In genomic region chr5:55841976-55842375, GRCh38 we compare ENCODE assay signal across 26 cellular contexts. TPM values are rescaled to one million over a fixed set of nuclear protein-coding genes. Genes with fewer than 3 reads are reported as not detected.
DNase-seq lines count a peak whose midpoint lies in the region; ATAC-seq, FAIRE-seq and TF ChIP-seq lines count a peak whose summit lies in the region.
"Had no signal": no experiment of that assay in that cellular context is flagged by ENCODE, and none has a peak within 500 bp of the region (broad histone marks: within the 10 kb centered on the region; RNA-seq: fewer than 3 reads in every experiment).

No MANE protein-coding gene starts in this region.

- no peaks in the 10 kb centered on the region for H3K4me1 Mint-ChIP-seq in activated T-cell treated with anti-CD3 and anti-CD28 coated beads, Interleukin-2, amount 50 U/mL, for 4 hours (ENCODE audit: low read depth)
- H3K4me1 Mint-ChIP-seq: CD14-positive monocyte; CD4-positive, alpha-beta memory T cell; CD8-positive, alpha-beta memory T cell had no signal

- FAIRE-seq in HepG2 (lab: Jason Lieb, UNC) = no peak
- FAIRE-seq in GM12878 (lab: Jason Lieb, UNC) = no peak
- FAIRE-seq: A204.1, GM12891, GM18507 had no signal

- CTCF ChIA-PET in HepG2 (lab: Yijun Ruan, JAX; ENCODE audit: low intra/inter-chr PET ratio, low total read pairs) = no interaction called here
- CTCF ChIA-PET in GM12878 (lab: Yijun Ruan, JAX) = no interaction called here

- no peaks in the 10 kb centered on the region for H3K27me3 ChIP-seq in HepG2 (ENCODE audit: control insufficient read depth in 1 of 2, insufficient read depth in 2 of 2, low read length in 2 of 2)
- no peaks in the 10 kb centered on the region for H3K27me3 ChIP-seq in right lobe of liver
- no peaks in the 10 kb centered on the region for H3K27me3 ChIP-seq in GM12878 (replicated peaks in 1 of 2; ENCODE audit: control insufficient read depth in 2 of 2, insufficient read depth in 2 of 2, low read length in 1 of 2)
- H3K27me3 ChIP-seq in adrenal gland = no peaks in the 10 kb centered on the region
- H3K27me3 ChIP-seq: BLaER1 had no signal

- no peaks in the 10 kb centered on the region for H3K9me3 ChIP-seq in HepG2 (ENCODE audit: low read length)
- no peaks in the 10 kb centered on the region for H3K9me3 ChIP-seq in right lobe of liver
- H3K9me3 ChIP-seq in GM12878 (replicated peaks; ENCODE audit: control insufficient read depth, insufficient read depth, low read length) = no peaks in the 10 kb centered on the region; the same call in 2 of the 3 replicates
- no peaks in the 10 kb centered on the region for H3K9me3 ChIP-seq in adrenal gland (replicated peaks in 1 of 3)
- H3K9me3 ChIP-seq: BE2C had no signal

- TF ChIP-seq RAD21 in HepG2 (CRISPR knock-in tag; IDR thresholded peaks at IDR 0.05) (no peak), GM12878 (IDR thresholded peaks at IDR 0.05; ENCODE audit: insufficient read depth, low read depth, low read length) (no peak)

- SMC1A ChIA-PET in GM12878 (lab: Charles Lee; ENCODE audit: uncharacterized antibody, unreplicated experiment) = no interaction called here

- H3K27ac ChIP-seq in HepG2 (ENCODE audit: extremely low read length, insufficient read depth, low read length) (no peak overlapping the region), right lobe of liver (no peak overlapping the region), GM12878 (ENCODE audit: control insufficient read depth, insufficient read depth) (no peak overlapping the region), adrenal gland (no peak overlapping the region)
- H3K27ac ChIP-seq: BLaER1 had no signal

- H3K36me3 Mint-ChIP-seq in activated T-cell treated with anti-CD3 and anti-CD28 coated beads, Interleukin-2, amount 50 U/mL, for 4 hours (ENCODE audit: insufficient read depth) = no peaks in the 10 kb centered on the region
- H3K36me3 Mint-ChIP-seq: CD4-positive, alpha-beta memory T cell; CD4-positive, CD25-positive, alpha-beta regulatory T cell had no signal

- no peak overlapping the region for H3K4me3 Mint-ChIP-seq in activated T-cell treated with anti-CD3 and anti-CD28 coated beads, Interleukin-2, amount 50 U/mL, for 4 hours
- H3K4me3 Mint-ChIP-seq: CD14-positive monocyte; CD4-positive, alpha-beta memory T cell; CD4-positive, CD25-positive, alpha-beta regulatory T cell; CD8-positive, alpha-beta memory T cell had no signal

- intact Hi-C loops in HepG2 (cut with micrococcal nuclease; ENCODE audit: unreplicated experiment) (no loop called here), right lobe of liver (cut with DNase I) (no loop called here), GM12878 (cut with micrococcal nuclease; ENCODE audit: unreplicated experiment) (no loop called here), adrenal gland (cut with DNase I) (no loop called here)

- no peak for TF ChIP-seq POLR2A in HepG2 (IDR thresholded peaks at IDR 0.05; ENCODE audit: insufficient read depth in 1 of 2, low read depth in 2 of 2, low read length in 2 of 2)
- no peak for TF ChIP-seq POLR2A in right lobe of liver (IDR thresholded peaks at IDR 0.05)
- no peak for TF ChIP-seq POLR2A in GM12878 (IDR thresholded peaks at IDR 0.05; ENCODE audit: low read depth, low read length)
- no peak for TF ChIP-seq POLR2A in adrenal gland (IDR thresholded peaks at IDR 0.05)

- H2AFZ ChIP-seq in HepG2 (ENCODE audit: low read length) (no peak overlapping the region), GM12878 (ENCODE audit: control insufficient read depth, low read depth, low read length) (no peak overlapping the region)

- TF ChIP-seq EP300 in HepG2 (IDR thresholded peaks at IDR 0.05; ENCODE audit: low read depth in 2 of 2, low read length in 2 of 2) = no peak
- TF ChIP-seq EP300 in HepG2 (CRISPR knock-in tag; IDR thresholded peaks at IDR 0.05; ENCODE audit: borderline replicate concordance) = no peak
- TF ChIP-seq EP300 in GM12878 (IDR thresholded peaks at IDR 0.05; ENCODE audit: borderline replicate concordance in 1 of 2, control insufficient read depth in 1 of 2, low read depth in 2 of 2, low read length in 2 of 2) = no peak

- no peak for TF ChIP-seq CTCF in HepG2 (CRISPR knock-in tag; IDR thresholded peaks at IDR 0.05)
- no peak for TF ChIP-seq CTCF in right lobe of liver (IDR thresholded peaks at IDR 0.05)
- no peak for TF ChIP-seq CTCF in GM12878 (IDR thresholded peaks at IDR 0.05 in 2 of 3, conservative IDR thresholded peaks at IDR 0.05 in 1 of 3; ENCODE audit: control insufficient read depth in 2 of 3, extremely low read depth in 1 of 3, insufficient read depth in 1 of 3, low read depth in 3 of 3, low read length in 3 of 3)
- TF ChIP-seq CTCF in adrenal gland (IDR thresholded peaks at IDR 0.05) = no peak

- ATAC-seq in HepG2 = no peak
- no peak for ATAC-seq in right lobe of liver
- no peak for ATAC-seq in GM12878
- no peak for ATAC-seq in activated T-cell treated with anti-CD3 and anti-CD28 coated beads, Interleukin-2, amount 50 U/mL, for 4 hours

- POLR2A ChIA-PET in HepG2 (lab: Yijun Ruan, JAX) = no interaction called here
- POLR2A ChIA-PET in GM12878 (lab: Charles Lee) = no interaction called here

- no peaks in the 10 kb centered on the region for H3K27me3 Mint-ChIP-seq in activated T-cell treated with anti-CD3 and anti-CD28 coated beads, Interleukin-2, amount 50 U/mL, for 4 hours (ENCODE audit: low read depth)
- H3K27me3 Mint-ChIP-seq: CD4-positive, alpha-beta memory T cell had no signal

- H3K36me3 ChIP-seq in HepG2 (replicated peaks in 1 of 2; ENCODE audit: control insufficient read depth in 1 of 2, insufficient read depth in 2 of 2, low read length in 2 of 2) (no peaks in the 10 kb centered on the region), right lobe of liver (no peaks in the 10 kb centered on the region), GM12878 (ENCODE audit: control insufficient read depth in 2 of 2, insufficient read depth in 2 of 2, low read length in 1 of 2) (no peaks in the 10 kb centered on the region), adrenal gland (replicated peaks in 1 of 2) (no peaks in the 10 kb centered on the region)
- H3K36me3 ChIP-seq: BE2C, BLaER1 had no signal

- peaks cover 14% of the 10 kb centered on the region for H3K9me3 Mint-ChIP-seq in activated T-cell treated with anti-CD3 and anti-CD28 coated beads, Interleukin-2, amount 50 U/mL, for 4 hours

- no peak for DNase-seq in HepG2 (ENCODE audit: low spot score)
- no peak for DNase-seq in right lobe of liver
- no peak for DNase-seq in GM12878 (ENCODE audit: low read depth, low spot score)
- no peak for DNase-seq in activated T-cell treated with anti-CD3 and anti-CD28 coated beads, Interleukin-2, amount 50 U/mL, for 4 hours
- DNase-seq in adrenal gland = no peak
- DNase-seq: 8988T; ACHN; BE2C; C1 segment of cervical spinal cord; CD4-positive, alpha-beta memory T cell; CD4-positive, CD25-positive, alpha-beta regulatory T cell; CD8-positive, alpha-beta memory T cell; COR-L47; DMS 273 treated with DMSO at 0.1 percent for 48 hours; DMS153; DMS53; DMS79; DND-41; EL; GDM1 had no signal

- H3K4me3 ChIP-seq in HepG2 (replicated peaks in 1 of 3; ENCODE audit: insufficient read depth in 1 of 3, low read depth in 2 of 3, low read length in 3 of 3) (no peak overlapping the region), right lobe of liver (no peak overlapping the region), GM12878 (no peak overlapping the region), adrenal gland (no peak overlapping the region)
- H3K4me3 ChIP-seq: BLaER1 had no signal

- H3K9ac ChIP-seq in HepG2 (ENCODE audit: insufficient read depth, low read depth, low read length) = no peak overlapping the region
- H3K9ac ChIP-seq in GM12878 (ENCODE audit: control insufficient read depth, insufficient read depth, low read length) = no peak overlapping the region
- H3K9ac ChIP-seq: BLaER1 had no signal

- RAD21 ChIA-PET in GM12878 (lab: Charles Lee; ENCODE audit: unreplicated experiment) = no interaction called here

- in situ Hi-C loops in HepG2 (cut with HindIII; ENCODE audit: extremely low pct_ligation_motif_present, low pct_unique_long_range_greater_than_20kb) (no loop called here), GM12878 (cut with MboI) (no loop called here)

- H3K4me2 ChIP-seq in HepG2 (ENCODE audit: low read depth, low read length) (no peak overlapping the region), GM12878 (ENCODE audit: control insufficient read depth, insufficient read depth) (no peak overlapping the region)
- H3K4me2 ChIP-seq: BLaER1 had no signal

- H4K20me1 ChIP-seq in HepG2 (ENCODE audit: insufficient read depth, low read length) (no peaks in the 10 kb centered on the region), GM12878 (ENCODE audit: control insufficient read depth, insufficient read depth) (no peaks in the 10 kb centered on the region)
- H4K20me1 ChIP-seq: BLaER1 had no signal

- H3K79me2 ChIP-seq in HepG2 (ENCODE audit: insufficient read depth, low read length) (no peaks in the 10 kb centered on the region), GM12878 (ENCODE audit: control insufficient read depth, insufficient read depth, low read length) (no peaks in the 10 kb centered on the region)

- WGBS in HepG2 (ENCODE audit: low lambda C conversion rate) = 0% methylated on average over 2 of the region's 2 CpGs
- 46% methylated on average over 2 of the region's 2 CpGs for WGBS in right lobe of liver (ENCODE audit: insufficient coverage, low coverage, low lambda C conversion rate, missing lambda C conversion rate)
- 15% methylated on average over 2 of the region's 2 CpGs for WGBS in GM12878 (ENCODE audit: insufficient coverage, insufficient replicate concordance, low lambda C conversion rate, missing lambda C conversion rate)
- 68 to 83% (median 74%) methylated on average over 2 of the region's 2 CpGs for WGBS in adrenal gland, 4 donors

- no peaks in the 10 kb centered on the region for H3K4me1 ChIP-seq in HepG2 (ENCODE audit: insufficient read depth, low read length)
- H3K4me1 ChIP-seq in right lobe of liver = no peaks in the 10 kb centered on the region
- no peaks in the 10 kb centered on the region for H3K4me1 ChIP-seq in GM12878 (ENCODE audit: control insufficient read depth, insufficient read depth, low read length)
- no peaks in the 10 kb centered on the region for H3K4me1 ChIP-seq in adrenal gland (replicated peaks in 1 of 2)
- H3K4me1 ChIP-seq: BE2C, BLaER1 had no signal

- BruUV-seq in HepG2 (replicated peaks; lab: Mats Ljungman, UMichigan) = no TSS peak
- BruUV-seq in GM12878 (replicated peaks; lab: Mats Ljungman, UMichigan) = no TSS peak

RNA-seq across cellular contexts. Expression of gene IL31RA, which starts 9.2 kb away (rescaled TPM):
- total RNA-seq in HepG2 (2016; rRNA removed; fragmentation: Illumina TruSeq; extraction: Trizol) (not detected in 2 replicates), right lobe of liver (not detected), GM12878 (2014; rRNA removed) (0.11 and 0.28 TPM in 2 replicates), GM12878 (2014; rRNA removed; fragmentation: Illumina TruSeq; extraction: Trizol) (0.13 and 0.14 TPM in 2 replicates), GM12878 (2021) (0.21 and 0.31 TPM in 2 replicates), adrenal gland (not detected)
- not detected in 2 replicates for total RNA-seq in HepG2 (2016; cell fraction: cytosol; rRNA removed; fragmentation: Illumina TruSeq; extraction: Trizol; ENCODE audit: low read depth)
- 0.06 and 0.07 TPM in 2 replicates for total RNA-seq in HepG2 (2016; cell fraction: insoluble cytoplasmic fraction; rRNA removed; fragmentation: Illumina TruSeq; extraction: Trizol)
- not detected in 2 replicates for total RNA-seq in HepG2 (2016; cell fraction: membrane; rRNA removed; fragmentation: Illumina TruSeq; extraction: Trizol)
- total RNA-seq in HepG2 (2016; cell fraction: nucleus; rRNA removed; fragmentation: Illumina TruSeq; extraction: Trizol) = not detected in 2 replicates
- polyA plus RNA-seq in HepG2 (2011; rRNA removed) (0.05 TPM in 1 of 2 replicates, not detected in the other), GM12878 (2011; rRNA removed) (0.10 TPM in 2 replicates), GM12878 (2014; fragmentation: Illumina TruSeq; extraction: Trizol) (0.15 and 0.30 TPM in 2 replicates), GM12878 (2014; fragmentation: Nextera tagmentation; extraction: Ambion mirVana) (under 1 TPM; 0.03 to 0.07 TPM), GM12878 (2014; rRNA removed) (0.09 and 0.10 TPM in 2 replicates), GM12878 (2016; fragmentation: Nextera tagmentation; extraction: Ambion mirVana) (not detected), adrenal gland (under 1 TPM in 1 of 3 donors, not detected in 2; 0.05 TPM)
- 0.06 TPM in 1 of 2 replicates, not detected in the other for polyA plus RNA-seq in HepG2 (2011; cell fraction: cytosol; rRNA removed)
- polyA plus RNA-seq in HepG2 (2011; cell fraction: nucleus; rRNA removed) = not detected in 2 replicates
- 0.11 TPM in 1 of 2 replicates, not detected in the other for polyA plus RNA-seq in HepG2 (2012)
- not detected in 2 replicates for polyA plus RNA-seq in HepG2 (2016; cell fraction: cytosol; fragmentation: Illumina TruSeq; extraction: Trizol; ENCODE audit: low read depth)
- not detected in 2 replicates for polyA plus RNA-seq in HepG2 (2016; cell fraction: insoluble cytoplasmic fraction; fragmentation: Illumina TruSeq; extraction: Trizol; ENCODE audit: low read depth)
- not detected in 2 replicates for polyA plus RNA-seq in HepG2 (2016; cell fraction: membrane; fragmentation: Illumina TruSeq; extraction: Trizol; ENCODE audit: low read depth)
- not detected in 2 replicates for polyA plus RNA-seq in HepG2 (2016; cell fraction: nucleus; fragmentation: Illumina TruSeq; extraction: Trizol; ENCODE audit: insufficient read depth, low read depth)
- polyA minus RNA-seq in HepG2 (2011; rRNA and poly(A)+ RNA removed; ENCODE audit: low replicate concordance) = not detected in 2 replicates
- polyA minus RNA-seq in HepG2 (2011; cell fraction: cytosol; rRNA and poly(A)+ RNA removed) = not detected in 2 replicates
- not detected in 2 replicates for polyA minus RNA-seq in HepG2 (2011; cell fraction: nucleus; rRNA and poly(A)+ RNA removed)
- total RNA-seq in GM12878 (2013; cell fraction: nucleolus; rRNA removed) = not detected in 2 replicates
- 0.12 TPM for polyA plus RNA-seq in GM12878 (2011; ENCODE audit: low read depth)
- 0.04 TPM in 1 of 2 replicates, not detected in the other for polyA plus RNA-seq in GM12878 (2011; cell fraction: cytosol; rRNA removed)
- polyA plus RNA-seq in GM12878 (2011; cell fraction: nucleus; rRNA removed) = 0.09 and 0.10 TPM in 2 replicates
- polyA plus RNA-seq in GM12878 (2012) = not detected in 2 replicates
- polyA minus RNA-seq in GM12878 (2011; rRNA and poly(A)+ RNA removed) = 0.10 and 0.51 TPM in 2 replicates
- polyA minus RNA-seq in GM12878 (2011; cell fraction: cytosol; rRNA and poly(A)+ RNA removed) = not detected in 2 replicates
- polyA minus RNA-seq in GM12878 (2011; cell fraction: nucleus; rRNA and poly(A)+ RNA removed) = not detected in 2 replicates
- not detected for total RNA-seq in activated T-cell treated with anti-CD3 and anti-CD28 coated beads, Interleukin-2, amount 50 U/mL, for 4 hours
- total RNA-seq: CD4-positive, alpha-beta memory T cell; CD4-positive, CD25-positive, alpha-beta regulatory T cell; CD8-positive, alpha-beta memory T cell; G401 had no signal
- polyA plus RNA-seq: CD4-positive, alpha-beta memory T cell; CD4-positive, CD25-positive, alpha-beta regulatory T cell; CD8-positive, alpha-beta memory T cell had no signal

Comparison
In these comparisons a context has a peak if more than half of its experiments do, and no peak if none do; other contexts are left out.
1. Of the 75 proteins assayed by ChIP-seq in both HepG2 and GM12878: peak only in HepG2: none; only in GM12878: none; in both: RAD51; in neither: 74.